Comparison of ENCODE assay signal across 15 cellular contexts in genomic region chr20:32288225-32288849, GRCh38. TPM values are rescaled to one million over a fixed set of nuclear protein-coding genes. Genes with fewer than 3 reads are reported as not detected.
DNase-seq lines count a peak whose midpoint lies in the region; ATAC-seq and TF ChIP-seq lines count a peak whose summit lies in the region.
"Had no signal": no experiment of that assay in that cellular context is flagged by ENCODE, and none has a peak within 500 bp of the region (broad histone marks: within the 10 kb centered on the region; RNA-seq: fewer than 3 reads in every experiment).

No MANE protein-coding gene starts in this region.

- TF ChIP-seq CTCF in natural killer cell (IDR thresholded peaks at IDR 0.05) (no peak), WERI-Rb-1 (IDR thresholded peaks at IDR 0.05; ENCODE audit: low read depth, low read length) (no peak)

- peak overlapping the region; percentile 45 to 76 for H3K27ac Mint-ChIP-seq in natural killer cell treated with Interleukin-12 subunit alpha and Interleukin-12 subunit beta and Interleukin-15 and Interleukin-18, amount 100 ng/mL, for 72 hours
- H3K27ac Mint-ChIP-seq in natural killer cell (peak overlapping the region in 1 of 2 donors; percentile 74), T-helper 17 cell (peak overlapping the region; percentile 19)
- H3K27ac Mint-ChIP-seq in effector memory CD8-positive, alpha-beta T cell, result peak overlapping the region; percentile 69 to 70
- H3K27ac Mint-ChIP-seq in stimulated activated naive B cell treated with anti-CD40 and anti-IgM and Interleukin-4, amounts not matched to agents 10 μg/mL and 1 μg/mL and 100 μg/mL, for 72 hours, result peak overlapping the region; percentile 81
- H3K27ac Mint-ChIP-seq: CD8-positive, alpha-beta T cell had no signal

- H3K4me3 ChIP-seq in WERI-Rb-1 (ENCODE audit: low read depth, low read length), result no peak overlapping the region

- no peak overlapping the region for H3K27ac ChIP-seq in WERI-Rb-1

- no peaks in the 10 kb centered on the region for H3K9me3 Mint-ChIP-seq in natural killer cell treated with Interleukin-12 subunit alpha and Interleukin-12 subunit beta and Interleukin-15 and Interleukin-18, amount 100 ng/mL, for 72 hours
- no peaks in the 10 kb centered on the region for H3K9me3 Mint-ChIP-seq in natural killer cell
- no peaks in the 10 kb centered on the region for H3K9me3 Mint-ChIP-seq in effector memory CD8-positive, alpha-beta T cell
- H3K9me3 Mint-ChIP-seq in stimulated activated naive B cell treated with anti-CD40 and anti-IgM and Interleukin-4, amounts not matched to agents 10 μg/mL and 1 μg/mL and 100 μg/mL, for 72 hours, result no peaks in the 10 kb centered on the region
- H3K9me3 Mint-ChIP-seq: CD8-positive, alpha-beta T cell had no signal

- H3K4me1 Mint-ChIP-seq in natural killer cell treated with Interleukin-12 subunit alpha and Interleukin-12 subunit beta and Interleukin-15 and Interleukin-18, amount 100 ng/mL, for 72 hours (ENCODE audit: low read depth in 2 of 2), result peaks cover 47 to 53% of the 10 kb centered on the region in 2 donors
- peaks cover 29 to 30% of the 10 kb centered on the region in 2 donors for H3K4me1 Mint-ChIP-seq in natural killer cell
- H3K4me1 Mint-ChIP-seq in T-helper 17 cell, result peaks cover 32% of the 10 kb centered on the region
- peaks cover 31 to 40% of the 10 kb centered on the region in 2 donors for H3K4me1 Mint-ChIP-seq in effector memory CD8-positive, alpha-beta T cell (ENCODE audit: low read depth in 2 of 2)
- peaks cover 37 to 67% of the 10 kb centered on the region in 2 donors for H3K4me1 Mint-ChIP-seq in stimulated activated naive B cell treated with anti-CD40 and anti-IgM and Interleukin-4, amounts not matched to agents 10 μg/mL and 1 μg/mL and 100 μg/mL, for 72 hours

- H3K9me3 ChIP-seq in T-helper 17 cell (ENCODE audit: control insufficient read depth, low read length, poor library complexity, severe bottlenecking) (no peaks in the 10 kb centered on the region), WERI-Rb-1 (ENCODE audit: severe bottlenecking) (no peaks in the 10 kb centered on the region)

- no peak for DNase-seq in natural killer cell treated with Interleukin-12 subunit alpha and Interleukin-12 subunit beta and Interleukin-15 and Interleukin-18, amount 100 ng/mL, for 72 hours (ENCODE audit: low spot score)
- DNase-seq in natural killer cell (no peak), T-helper 17 cell (no peak), WERI-Rb-1 (no peak)
- no peak for DNase-seq in effector memory CD8-positive, alpha-beta T cell
- DNase-seq in stimulated activated naive B cell treated with anti-CD40 and anti-IgM and Interleukin-4, amounts not matched to agents 10 μg/mL and 1 μg/mL and 100 μg/mL, for 72 hours, result no peak
- DNase-seq in NK-92 treated with Interleukin-12 subunit alpha and Interleukin-12 subunit beta, amount 100 ng/mL, for 24 hours (lab: John Stamatoyannopoulos, UW), result no peak
- DNase-seq: CD8-positive, alpha-beta T cell; DMS 273 treated with DMSO at 0.1 percent for 48 hours; MM.1S; NCI-H1105 treated with DMSO at 0.1 percent for 48 hours; NCI-H187 treated with DMSO at 0.1 percent for 48 hours; NCI-H446; NCI-H748 treated with DMSO at 0.1 percent for 48 hours; Right ventricle myocardium superior had no signal

- no peaks in the 10 kb centered on the region for H3K36me3 Mint-ChIP-seq in natural killer cell treated with Interleukin-12 subunit alpha and Interleukin-12 subunit beta and Interleukin-15 and Interleukin-18, amount 100 ng/mL, for 72 hours
- H3K36me3 Mint-ChIP-seq in natural killer cell (no peaks in the 10 kb centered on the region), T-helper 17 cell (ENCODE audit: low read depth) (peaks cover 2% of the 10 kb centered on the region)
- H3K36me3 Mint-ChIP-seq in effector memory CD8-positive, alpha-beta T cell (ENCODE audit: insufficient read depth), result peaks cover 5% of the 10 kb centered on the region
- H3K36me3 Mint-ChIP-seq in stimulated activated naive B cell treated with anti-CD40 and anti-IgM and Interleukin-4, amounts not matched to agents 10 μg/mL and 1 μg/mL and 100 μg/mL, for 72 hours, result peaks cover 12 to 25% of the 10 kb centered on the region in 2 donors

- ATAC-seq in natural killer cell treated with Interleukin-12 subunit alpha and Interleukin-12 subunit beta and Interleukin-15 and Interleukin-18, amount 100 ng/mL, for 72 hours, result no peak
- ATAC-seq in natural killer cell (no peak), T-helper 17 cell (no peak)
- no peak for ATAC-seq in effector memory CD8-positive, alpha-beta T cell (replicated peaks)
- ATAC-seq in stimulated activated naive B cell treated with anti-CD40 and anti-IgM and Interleukin-4, amounts not matched to agents 10 μg/mL and 1 μg/mL and 100 μg/mL, for 72 hours (replicated peaks), result no peak
- ATAC-seq: CD8-positive, alpha-beta T cell had no signal

- H3K27me3 ChIP-seq in WERI-Rb-1 (ENCODE audit: insufficient read depth, low read depth, severe bottlenecking), result no peaks in the 10 kb centered on the region

- H3K36me3 ChIP-seq in WERI-Rb-1, result no peaks in the 10 kb centered on the region

- H3K27me3 Mint-ChIP-seq in natural killer cell treated with Interleukin-12 subunit alpha and Interleukin-12 subunit beta and Interleukin-15 and Interleukin-18, amount 100 ng/mL, for 72 hours, result no peaks in the 10 kb centered on the region
- H3K27me3 Mint-ChIP-seq in natural killer cell (ENCODE audit: low read depth in 2 of 2) (no peaks in the 10 kb centered on the region), T-helper 17 cell (no peaks in the 10 kb centered on the region)
- H3K27me3 Mint-ChIP-seq in effector memory CD8-positive, alpha-beta T cell, result no peaks in the 10 kb centered on the region
- H3K27me3 Mint-ChIP-seq in stimulated activated naive B cell treated with anti-CD40 and anti-IgM and Interleukin-4, amounts not matched to agents 10 μg/mL and 1 μg/mL and 100 μg/mL, for 72 hours, result no peaks in the 10 kb centered on the region

- intact Hi-C loops in natural killer cell (cut with micrococcal nuclease), result no loop called here

- H3K4me3 Mint-ChIP-seq in natural killer cell treated with Interleukin-12 subunit alpha and Interleukin-12 subunit beta and Interleukin-15 and Interleukin-18, amount 100 ng/mL, for 72 hours, result peak overlapping the region; percentile 5
- no peak overlapping the region for H3K4me3 Mint-ChIP-seq in natural killer cell
- H3K4me3 Mint-ChIP-seq in T-helper 17 cell, result no peak overlapping the region
- no peak overlapping the region for H3K4me3 Mint-ChIP-seq in effector memory CD8-positive, alpha-beta T cell
- no peak overlapping the region for H3K4me3 Mint-ChIP-seq in stimulated activated naive B cell treated with anti-CD40 and anti-IgM and Interleukin-4, amounts not matched to agents 10 μg/mL and 1 μg/mL and 100 μg/mL, for 72 hours
- H3K4me3 Mint-ChIP-seq: CD8-positive, alpha-beta T cell had no signal

RNA-seq across cellular contexts. Expression of gene KIF3B, which starts 10.9 kb away (rescaled TPM):
- 10 to 100 TPM; 51.3 to 61.2 TPM for total RNA-seq in natural killer cell treated with Interleukin-12 subunit alpha and Interleukin-12 subunit beta and Interleukin-15 and Interleukin-18, amount 100 ng/mL, for 72 hours
- total RNA-seq in natural killer cell, result 10 to 100 TPM; 10.2 to 14.3 (median 13.2) TPM
- 10 to 100 TPM; 13.4 to 14.4 TPM for total RNA-seq in T-helper 17 cell
